8 cellular contexts compared by ENCODE assay signal in genomic region chr19:40392894-40393517, GRCh38. TPM values are rescaled to one million over a fixed set of nuclear protein-coding genes. Genes with fewer than 3 reads are reported as not detected.
DNase-seq lines count a peak whose midpoint lies in the region; ATAC-seq and TF ChIP-seq lines count a peak whose summit lies in the region.
"Had no signal": no experiment of that assay in that cellular context is flagged by ENCODE, and none has a peak within 500 bp of the region (broad histone marks: within the 10 kb centered on the region; RNA-seq: fewer than 3 reads in every experiment).

No MANE protein-coding gene starts in this region.

- no peaks in the 10 kb centered on the region for H3K9me3 ChIP-seq in right atrium auricular region

- TF ChIP-seq CTCF in right atrium auricular region (IDR thresholded peaks at IDR 0.05), result peak in 1 of 2 donors; percentile 48
- peak; percentile 68 for TF ChIP-seq CTCF in epithelial cell of esophagus (IDR thresholded peaks at IDR 0.05; ENCODE audit: insufficient read depth, low read depth, low read length, missing control alignments)

- ATAC-seq in Right ventricle myocardium superior (ENCODE audit: poor library complexity) (peak; percentile 46), HG02938 (IDR thresholded peaks at IDR 0.05; ENCODE audit: unreplicated experiment) (no peak)

- no peaks in the 10 kb centered on the region for H3K27me3 ChIP-seq in right atrium auricular region

- H3K27ac ChIP-seq in right atrium auricular region, result no peak overlapping the region

- no peaks in the 10 kb centered on the region for H3K36me3 ChIP-seq in right atrium auricular region

- no peak overlapping the region for H3K4me3 ChIP-seq in right atrium auricular region
- H3K4me3 ChIP-seq in epithelial cell of esophagus (ENCODE audit: low read length), result no peak overlapping the region

- intact Hi-C loops in Right ventricle myocardium superior (cut with DNase I), result no loop called here

- no peaks in the 10 kb centered on the region for H3K4me1 ChIP-seq in right atrium auricular region

- DNase-seq in Right ventricle myocardium superior (no peak), right atrium auricular region (ENCODE audit: low spot score) (no peak), epithelial cell of esophagus (ENCODE audit: low read depth) (peak; percentile 72), ureter (ENCODE audit: low spot score) (peak; percentile 80), putamen (ENCODE audit: low spot score) (no peak)
- DNase-seq: activated T-cell treated with anti-CD3 and anti-CD28 coated beads for 4 hours, occipital lobe had no signal

RNA-seq across cellular contexts. Expression of gene HIPK4, which starts 3.0 kb away (rescaled TPM):
- total RNA-seq in Right ventricle myocardium superior, result not detected
- 1 to 10 TPM in 1 of 2 donors, not detected in 1; 1.0 TPM for total RNA-seq in right atrium auricular region
- total RNA-seq in ureter, result 0.34 TPM

RNA-seq across cellular contexts. Expression of gene PRX, which starts 20.2 kb away (rescaled TPM):
- 3.8 TPM for total RNA-seq in Right ventricle myocardium superior
- total RNA-seq in right atrium auricular region, result 1 to 10 TPM; 4.8 to 5.1 TPM
- total RNA-seq in ureter, result 3.2 TPM

RNA-seq across cellular contexts. Expression of gene SERTAD1, which starts 32.8 kb away (rescaled TPM):
- total RNA-seq in Right ventricle myocardium superior (10.9 TPM), right atrium auricular region (10 to 100 TPM; 12.7 to 27.2 TPM), ureter (8.9 TPM)

RNA-seq across cellular contexts. Expression of gene PLD3, which starts 44.5 kb away (rescaled TPM):
- total RNA-seq in Right ventricle myocardium superior, result 159 TPM
- total RNA-seq in right atrium auricular region, result 100 to 1,000 TPM; 273 to 315 TPM
- 137 TPM for total RNA-seq in ureter

RNA-seq across cellular contexts. Expression of gene C19orf47, which starts 44.8 kb away (rescaled TPM):
- total RNA-seq in Right ventricle myocardium superior, result 209 TPM
- total RNA-seq in right atrium auricular region, result 10 to 100 TPM; 58.2 to 88.2 TPM
- 16.7 TPM for total RNA-seq in ureter

Comparison
In these comparisons a context has a peak if more than half of its experiments do, and no peak if none do; other contexts are left out.
1. DNase-seq: peak in epithelial cell of esophagus (single experiment) and ureter (single experiment); none in Right ventricle myocardium superior (single experiment), right atrium auricular region (single experiment) and putamen (single experiment).